10 cellular contexts compared by ENCODE assay signal in the genomic region with DNA sequence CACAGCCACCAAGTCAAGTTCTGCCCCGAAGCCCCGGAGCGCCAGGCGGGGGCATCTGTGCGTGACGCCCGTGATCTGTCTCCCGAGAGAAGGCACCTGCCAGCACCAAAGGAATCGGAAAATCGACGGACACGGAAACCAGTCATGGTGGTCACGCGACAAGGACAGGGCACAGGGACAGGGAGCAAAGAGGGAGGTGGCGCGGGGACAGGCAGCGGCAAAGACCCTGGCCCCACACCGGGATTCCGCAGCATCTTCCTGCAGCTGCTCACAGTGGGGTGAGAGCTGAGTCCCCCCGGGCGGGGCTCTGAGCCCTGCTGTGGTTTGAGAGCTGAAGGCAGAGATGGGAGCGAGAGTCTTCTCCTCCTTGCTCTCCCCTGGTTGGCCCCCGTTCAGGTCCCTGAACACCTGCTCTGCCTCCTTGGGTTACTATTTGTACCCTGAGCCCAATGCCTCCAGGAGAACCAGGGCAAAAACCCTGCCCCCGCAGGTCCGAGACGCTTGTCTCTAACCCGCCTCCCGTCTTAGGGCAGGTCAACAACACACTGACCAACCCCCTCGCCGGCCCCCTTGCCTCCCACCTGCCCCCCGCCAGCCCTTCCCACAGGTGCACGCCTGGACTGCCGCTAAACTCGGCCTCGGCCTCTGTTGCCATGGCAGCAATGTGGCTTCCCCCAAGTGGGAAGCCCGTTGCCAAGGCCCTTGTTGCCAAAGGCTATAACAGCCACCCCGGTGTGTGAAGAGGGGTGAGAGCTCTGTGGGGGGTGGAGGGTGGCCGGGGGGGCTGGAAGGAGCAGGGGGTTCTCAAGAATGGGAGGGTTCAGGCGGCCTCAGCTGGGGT. TPM values are rescaled to one million over a fixed set of nuclear protein-coding genes. Genes with fewer than 3 reads are reported as not detected.
A peak's percentile ranks its signal among the peaks of the same experiment; 100 is the strongest.
DNase-seq lines count a peak whose midpoint lies in the region; ATAC-seq, FAIRE-seq and TF ChIP-seq lines count a peak whose summit lies in the region.
"Had no signal": no experiment of that assay in that cellular context is flagged by ENCODE, and none has a peak within 500 bp of the region (broad histone marks: within the 10 kb centered on the region; RNA-seq: fewer than 3 reads in every experiment).

No MANE protein-coding gene starts in this region.

- FAIRE-seq in K562 (lab: Jason Lieb, UNC), result no peak
- FAIRE-seq: H54 had no signal

- intact Hi-C loops in K562 (cut with micrococcal nuclease), result loop anchor here (2.0 kb wide), 1 partner anchor 63 kb away; no protein-coding TSS in a partner anchor

- H3K27me3 ChIP-seq in MM.1S (replicated peaks; ENCODE audit: insufficient read depth, low read length) (peaks cover 61% of the 10 kb centered on the region), K562 (ENCODE audit: control insufficient read depth in 2 of 2, insufficient read depth in 2 of 2, low read length in 2 of 2) (peaks cover 15 to 64% of the 10 kb centered on the region in 2 experiments; a peak in 4 of 5 replicates), neural progenitor cell (no peaks in the 10 kb centered on the region)

- H3K9me1 ChIP-seq in K562 (ENCODE audit: control insufficient read depth, insufficient read depth, low read length), result no peaks in the 10 kb centered on the region

- no peaks in the 10 kb centered on the region for H4K20me1 ChIP-seq in MM.1S (ENCODE audit: insufficient read depth, low read length)
- H4K20me1 ChIP-seq in K562 (replicated peaks; ENCODE audit: control insufficient read depth, insufficient read depth, low read length), result peaks cover 13% of the 10 kb centered on the region
- H4K20me1 ChIP-seq in neural progenitor cell (ENCODE audit: low read depth), result peaks cover 33% of the 10 kb centered on the region

- no peak for TF ChIP-seq RAD21 in K562 (CRISPR knock-in tag; conservative IDR thresholded peaks at IDR 0.05 in 1 of 2, IDR thresholded peaks at IDR 0.05 in 1 of 2)

- H3K79me2 ChIP-seq in MM.1S (ENCODE audit: low read length) (no peaks in the 10 kb centered on the region), K562 (ENCODE audit: control insufficient read depth, insufficient read depth, low read length) (no peaks in the 10 kb centered on the region), neural progenitor cell (ENCODE audit: low read depth) (no peaks in the 10 kb centered on the region)

- H3K4me2 ChIP-seq in MM.1S (ENCODE audit: low read depth, low read length) (peak overlapping the region; percentile 54; the same call in 1 of the 2 replicates), K562 (ENCODE audit: insufficient read depth, low read length) (no peak overlapping the region), neural progenitor cell (no peak overlapping the region)

- no peaks in the 10 kb centered on the region for H3K9me2 ChIP-seq in MM.1S (replicated peaks; ENCODE audit: insufficient read depth, low read length)

- peak overlapping the region; percentile 55 for H3K4me3 Mint-ChIP-seq in neural progenitor cell
- H3K4me3 Mint-ChIP-seq: activated B cell treated with CpG ODN at 0.5 μM for 24 hours had no signal

- H3K27ac ChIP-seq in MM.1S (ENCODE audit: low read length) (no peak overlapping the region), K562 (ENCODE audit: extremely low read depth, low read depth, low read length) (no peak overlapping the region), neural progenitor cell (no peak overlapping the region)

- 8% methylated on average over 9 of the region's 39 CpGs for WGBS in K562 (ENCODE audit: insufficient coverage, low coverage, missing lambda C conversion rate)

- H3K36me3 Mint-ChIP-seq in neural progenitor cell, result peaks cover 4% of the 10 kb centered on the region

- H3K9me3 Mint-ChIP-seq in neural progenitor cell, result peaks cover 3% of the 10 kb centered on the region

- peaks cover 3% of the 10 kb centered on the region for H3K27me3 Mint-ChIP-seq in neural progenitor cell (ENCODE audit: insufficient read depth, low read depth)
- H3K27me3 Mint-ChIP-seq: activated B cell treated with CpG ODN at 0.5 μM for 24 hours had no signal

- no peak for TF ChIP-seq POLR2A in K562 (conservative IDR thresholded peaks at IDR 0.05)

- H3K9me3 ChIP-seq in MM.1S (replicated peaks; ENCODE audit: insufficient read depth, low read length) (no peaks in the 10 kb centered on the region), K562 (replicated peaks; ENCODE audit: control insufficient read depth, insufficient read depth, low read depth, low read length) (no peaks in the 10 kb centered on the region), neural progenitor cell (ENCODE audit: low read depth) (no peaks in the 10 kb centered on the region)

- H3K9ac ChIP-seq in MM.1S (ENCODE audit: low read length) (no peak overlapping the region), K562 (ENCODE audit: insufficient read depth in 1 of 2, low read depth in 2 of 2, low read length in 2 of 2) (no peak overlapping the region; a peak in 1 of 4 replicates), neural progenitor cell (no peak overlapping the region)

- in situ Hi-C loops in K562 (cut with MboI), result no loop called here

- POLR2A ChIA-PET in K562 (lab: Yijun Ruan, JAX), result interaction anchor here (0.6 to 1.4 kb wide), 4 partner anchors 14 to 437 kb away, joined by 3 to 6 read pairs (median 3); no protein-coding TSS in a partner anchor

- H3K4me1 ChIP-seq in MM.1S (ENCODE audit: low read length) (peaks cover 40% of the 10 kb centered on the region), K562 (replicated peaks in 1 of 2; ENCODE audit: control insufficient read depth in 2 of 2, insufficient read depth in 2 of 2, low read length in 2 of 2) (peaks cover 0 to 14% of the 10 kb centered on the region in 2 experiments; a peak in 2 of 5 replicates), neural progenitor cell (peaks cover 9% of the 10 kb centered on the region)

- peaks cover 18% of the 10 kb centered on the region for H3F3A ChIP-seq in MM.1S (ENCODE audit: insufficient read depth, low read length)
- peaks cover 4% of the 10 kb centered on the region for H3F3A ChIP-seq in neural progenitor cell (ENCODE audit: low read depth)

- H3K36me3 ChIP-seq in MM.1S (replicated peaks; ENCODE audit: insufficient read depth, low read length), result no peaks in the 10 kb centered on the region
- H3K36me3 ChIP-seq in K562 (ENCODE audit: control insufficient read depth, insufficient read depth, low read length), result no peaks in the 10 kb centered on the region
- H3K36me3 ChIP-seq in neural progenitor cell, result no peaks in the 10 kb centered on the region

- CTCF ChIA-PET in K562 (lab: Yijun Ruan, JAX; ENCODE audit: low intra/inter-chr PET ratio), result interaction anchor here (1.4 to 1.6 kb wide), 3 partner anchors 24 to 209 kb away, joined by 4 to 13 read pairs (median 6); no protein-coding TSS in a partner anchor

- H2AFZ ChIP-seq in MM.1S (ENCODE audit: low read length) (no peak overlapping the region), K562 (ENCODE audit: low read depth, low read length) (no peak overlapping the region), neural progenitor cell (replicated peaks) (no peak overlapping the region)

- no peak for TF ChIP-seq EP300 in K562 (IDR thresholded peaks at IDR 0.05; ENCODE audit: low read length)

- H3K4me3 ChIP-seq in MM.1S (ENCODE audit: low read length) (no peak overlapping the region), K562 (no peak overlapping the region), neural progenitor cell (no peak overlapping the region)

- no peak for ATAC-seq in K562
- no peak for ATAC-seq in HG03342 (IDR thresholded peaks at IDR 0.05; ENCODE audit: unreplicated experiment)

- peak overlapping the region; percentile 25 for H3K27ac Mint-ChIP-seq in neural progenitor cell
- H3K27ac Mint-ChIP-seq: activated B cell treated with CpG ODN at 0.5 μM for 24 hours had no signal

- DNase-seq in DMS79 treated with DMSO at 0.1 percent for 48 hours (lab: John Stamatoyannopoulos, UW), result peak; percentile 76
- DNase-seq in MM.1S, result no peak
- DNase-seq in K562 (ENCODE audit: extremely low read depth in 1 of 4, low spot score in 3 of 4), result no peak
- DNase-seq in neural progenitor cell (ENCODE audit: low spot score), result peak; percentile 52
- DNase-seq in activated gamma-delta T cell treated with Interleukin-2 at 50 U/mL for 16 hours, result no peak
- DNase-seq in ureter (ENCODE audit: low spot score), result no peak
- DNase-seq in stimulated activated CD4-positive, alpha-beta T cell treated with anti-CD3 and anti-CD28 coated beads, Interleukin-1b, Interleukin-23, amount 100 ng/mL, for 48 hours, result no peak

- H3K4me1 Mint-ChIP-seq in neural progenitor cell, result peaks cover 39% of the 10 kb centered on the region

- TF ChIP-seq CTCF in MM.1S (IDR thresholded peaks at IDR 0.05; ENCODE audit: low read length) (no peak), K562 (IDR thresholded peaks at IDR 0.05 in 2 of 3, conservative IDR thresholded peaks at IDR 0.05 in 1 of 3; ENCODE audit: insufficient read depth in 2 of 3, low read depth in 1 of 3, low read length in 3 of 3) (no peak), neural progenitor cell (IDR thresholded peaks at IDR 0.05) (no peak)

- BruUV-seq in K562 (replicated peaks; lab: Mats Ljungman, UMichigan), result no TSS peak

TF ChIP-seq in K562, 482 proteins besides CTCF, POLR2A, EP300 and RAD21:
- TF ChIP-seq RFX1 (IDR thresholded peaks at IDR 0.05) (peak; percentile 31), SNIP1 (IDR thresholded peaks at IDR 0.05; ENCODE audit: low read depth) (no peak)

RNA-seq across cellular contexts. Expression of a gene that starts 56.2 kb away (rescaled TPM):
- total RNA-seq in K562 (2011; cell fraction: chromatin; rRNA removed; ENCODE audit: low replicate concordance), result 2.1 and 13.3 TPM in 2 replicates
- 1.7 and 2.3 TPM in 2 replicates for total RNA-seq in K562 (2011; cell fraction: nucleolus; rRNA removed)
- total RNA-seq in K562 (2011; cell fraction: nucleoplasm; rRNA removed), result 1.9 and 3.4 TPM in 2 replicates
- 0.24 and 0.32 TPM in 2 replicates for total RNA-seq in K562 (2014; rRNA removed)
- total RNA-seq in K562 (2014; rRNA removed; fragmentation: Illumina TruSeq; extraction: Trizol), result 0.69 and 0.77 TPM in 2 replicates
- total RNA-seq in K562 (2015; rRNA removed; fragmentation: Illumina TruSeq; extraction: Trizol), result 0.19 and 0.29 TPM in 2 replicates
- 1.6 and 1.8 TPM in 2 replicates for total RNA-seq in K562 (2021)
- 0.68 and 0.69 TPM in 2 replicates for polyA plus RNA-seq in K562 (2011; rRNA removed)
- polyA plus RNA-seq in K562 (2011; cell fraction: cytosol; rRNA removed), result 1.7 TPM in 2 replicates
- polyA plus RNA-seq in K562 (2011; cell fraction: nucleus; rRNA removed), result 2.2 and 2.4 TPM in 2 replicates
- polyA plus RNA-seq in K562 (2012), result 0.77 and 2.6 TPM in 2 replicates
- 0.43 and 0.71 TPM in 2 replicates for polyA plus RNA-seq in K562 (2014; fragmentation: Illumina TruSeq; extraction: Trizol)
- polyA plus RNA-seq in K562 (2014; fragmentation: Nextera tagmentation; extraction: Ambion mirVana), result under 1 TPM in 1 of 2 experiments, not detected in 1; 0.11 TPM
- 0.07 and 0.74 TPM in 2 replicates for polyA plus RNA-seq in K562 (2014; rRNA removed)
- 0.66 and 1.0 TPM in 2 replicates for polyA minus RNA-seq in K562 (2011; rRNA and poly(A)+ RNA removed)
- 1.5 and 5.5 TPM in 2 replicates for polyA minus RNA-seq in K562 (2011; cell fraction: cytosol; rRNA and poly(A)+ RNA removed)
- polyA minus RNA-seq in K562 (2011; cell fraction: nucleus; rRNA and poly(A)+ RNA removed), result 1.2 and 3.4 TPM in 2 replicates
- total RNA-seq in neural progenitor cell (ENCODE audit: low replicate concordance), result 36.7 and 92.7 TPM in 2 replicates
- total RNA-seq in ureter, result 207 TPM

Comparison
In these comparisons a context has a peak if more than half of its experiments do, and no peak if none do; other contexts are left out.
1. DNase-seq: peak in DMS79 treated with DMSO at 0.1 percent for 48 hours (single experiment) and neural progenitor cell (single experiment); none in MM.1S (single experiment), K562 (0 of 4), activated gamma-delta T cell treated with Interleukin-2 at 50 U/mL for 16 hours (single experiment), ureter (single experiment) and stimulated activated CD4-positive, alpha-beta T cell treated with anti-CD3 and anti-CD28 coated beads, Interleukin-1b, Interleukin-23, amount 100 ng/mL, for 48 hours (single experiment).